ENCODE assay signal across 19 cellular contexts in genomic region chr10:91317541-91317940, GRCh38.
A peak's percentile ranks its signal among the peaks of the same experiment; 100 is the strongest.
DNase-seq lines count a peak whose midpoint lies in the region; ATAC-seq and TF ChIP-seq lines count a peak whose summit lies in the region.
"Had no signal": no experiment of that assay in that cellular context is flagged by ENCODE, and none has a peak within 500 bp of the region (broad histone marks: within the 10 kb centered on the region; RNA-seq: fewer than 3 reads in every experiment).

No MANE protein-coding gene starts in this region.

- TF ChIP-seq CTCF in fibroblast of pulmonary artery (IDR thresholded peaks at IDR 0.05; ENCODE audit: low read length, missing control alignments) = no peak

- ATAC-seq in GM19023 (IDR thresholded peaks at IDR 0.05; ENCODE audit: unreplicated experiment) (no peak), GM21737 (IDR thresholded peaks at IDR 0.05; ENCODE audit: unreplicated experiment) (no peak)
- ATAC-seq: GM12878, GM23338 had no signal

- H3K27me3 ChIP-seq in adipocyte (replicated peaks; ENCODE audit: control insufficient read depth, insufficient read depth, low read length) = no peaks in the 10 kb centered on the region
- H3K27me3 ChIP-seq: BLaER1 treated with 17β-estradiol and CSF1 and Interleukin-3, amounts not matched to agents 10 nM and 100 nM had no signal

- DNase-seq in adipocyte (ENCODE audit: low read depth) (peak; percentile 88), dedifferentiated amniotic fluid mesenchymal stem cell (ENCODE audit: extremely low spot score) (peak; percentile 27), fibroblast of pulmonary artery (ENCODE audit: low read depth) (peak; percentile 60), cardiac septum (ENCODE audit: low spot score) (no peak)
- DNase-seq in activated CD4-positive, alpha-beta T cell treated with anti-CD3 and anti-CD28 coated beads for 48 hours = no peak
- DNase-seq: 8988T; CD4-positive, CD25-positive, alpha-beta regulatory T cell; CD8-positive, alpha-beta memory T cell; COR-L47; DMS 273 treated with DMSO at 0.1 percent for 48 hours; DMS53; DND-41; EL; HCEC 1CT had no signal

- H3K4me1 ChIP-seq in adipocyte (ENCODE audit: control insufficient read depth, insufficient read depth, low read length) = peaks cover 7% of the 10 kb centered on the region
- H3K4me1 ChIP-seq: BLaER1 treated with 17β-estradiol and CSF1 and Interleukin-3, amounts not matched to agents 10 nM and 100 nM had no signal

- H3K9ac ChIP-seq in adipocyte (ENCODE audit: low read length) = no peak overlapping the region
- H3K9ac ChIP-seq: BLaER1 treated with 17β-estradiol and CSF1 and Interleukin-3, amounts not matched to agents 10 nM and 100 nM had no signal

- intact Hi-C loops in cardiac septum (cut with DNase I) = no loop called here

- no peak overlapping the region for H3K4me3 ChIP-seq in adipocyte (ENCODE audit: low read length)
- H3K4me3 ChIP-seq in fibroblast of pulmonary artery (replicated peaks; ENCODE audit: low read depth, low read length) = no peak overlapping the region
- H3K4me3 ChIP-seq: BLaER1 treated with 17β-estradiol and CSF1 and Interleukin-3, amounts not matched to agents 10 nM and 100 nM; GM12878; GM23338 had no signal

- no peaks in the 10 kb centered on the region for H3K9me3 ChIP-seq in adipocyte (ENCODE audit: control insufficient read depth, low read length)
- H3K9me3 ChIP-seq: BLaER1 treated with 17β-estradiol and CSF1 and Interleukin-3, amounts not matched to agents 10 nM and 100 nM had no signal

- no peaks in the 10 kb centered on the region for H3K36me3 ChIP-seq in adipocyte (ENCODE audit: control insufficient read depth, insufficient read depth, low read length, severe bottlenecking)
- H3K36me3 ChIP-seq: BLaER1 treated with 17β-estradiol and CSF1 and Interleukin-3, amounts not matched to agents 10 nM and 100 nM had no signal

Comparison
In these comparisons a context has a peak if more than half of its experiments do, and no peak if none do; other contexts are left out.
1. DNase-seq: peak in adipocyte (single experiment), dedifferentiated amniotic fluid mesenchymal stem cell (single experiment) and fibroblast of pulmonary artery (single experiment); none in cardiac septum (single experiment) and activated CD4-positive, alpha-beta T cell treated with anti-CD3 and anti-CD28 coated beads for 48 hours (single experiment).